ENCODE assay signal across 15 cellular contexts in the genomic region with DNA sequence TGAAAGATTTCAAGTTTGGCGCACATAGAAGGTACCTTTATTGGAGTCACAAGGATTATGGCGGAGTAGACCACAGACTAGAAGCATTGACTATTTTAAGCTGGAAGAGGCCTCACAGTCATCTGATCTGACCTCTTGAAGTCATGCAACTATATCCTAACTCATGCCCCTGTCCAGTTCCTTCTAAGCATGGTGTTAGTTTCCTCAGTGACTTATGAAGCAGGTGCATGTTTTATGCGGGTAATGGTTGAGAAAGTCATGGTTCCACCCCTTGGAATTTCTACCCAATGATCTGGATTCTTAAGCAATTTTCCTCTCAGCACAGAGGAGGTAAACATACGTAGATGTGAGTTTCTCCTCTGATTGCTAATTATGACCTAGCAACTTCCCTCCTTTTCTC.
"Had no signal": no experiment of that assay in that cellular context is flagged by ENCODE, and none has a peak within 500 bp of the region (broad histone marks: within the 10 kb centered on the region; RNA-seq: fewer than 3 reads in every experiment).

No MANE protein-coding gene starts in this region.

- DNase-seq: foreskin keratinocyte; heart left ventricle; hippocampal formation; left colon; mesendoderm; naive thymus-derived CD8-positive, alpha-beta T cell; right cardiac atrium; stimulated activated CD4-positive, alpha-beta T cell treated with anti-CD3 and anti-CD28 coated beads, Interleukin-4, amount 100 ng/mL, for 1 hour; stimulated activated CD8-positive, alpha-beta memory T cell treated with anti-CD3 and anti-CD28 coated beads, Interleukin-4, amount 100 ng/mL, for 48 hours; stimulated activated naive CD8-positive, alpha-beta T cell treated with anti-CD3 and anti-CD28 coated beads, Interleukin-15, Interleukin-2, amounts not matched to agents 100 U/mL and 50 U/mL, for 24 hours; thyroid gland; upper lobe of left lung; uterus had no signal

- H3K27ac ChIP-seq: foreskin keratinocyte, heart left ventricle, suprapubic skin, thyroid gland, upper lobe of left lung, uterus had no signal

- ATAC-seq: foreskin keratinocyte; heart left ventricle; left colon; naive thymus-derived CD8-positive, alpha-beta T cell; right cardiac atrium; stimulated activated effector memory CD8-positive, alpha-beta T cell treated with anti-CD3 and anti-CD28 coated beads, Interleukin-12 subunit alpha, Interleukin-12 subunit beta, amount 100 ng/mL, for 72 hours; stimulated activated naive CD8-positive, alpha-beta T cell treated with anti-CD3 and anti-CD28 coated beads, Interleukin-15, Interleukin-2, amounts not matched to agents 100 U/mL and 50 U/mL, for 24 hours had no signal

- H3K36me3 ChIP-seq: heart left ventricle, suprapubic skin, thyroid gland, upper lobe of left lung, uterus had no signal

- H3K27me3 ChIP-seq: foreskin keratinocyte, heart left ventricle, suprapubic skin, thyroid gland, upper lobe of left lung, uterus had no signal

- H3K4me1 ChIP-seq: foreskin keratinocyte, heart left ventricle, suprapubic skin, thyroid gland, upper lobe of left lung, uterus had no signal

- H3K9me3 ChIP-seq: suprapubic skin, thyroid gland, uterus had no signal

- H3K4me3 ChIP-seq: heart left ventricle, suprapubic skin, thyroid gland, upper lobe of left lung, uterus had no signal
